In genomic region chr17:5281814-5282638, GRCh38 we compare ENCODE assay signal across 8 cellular contexts. TPM values are rescaled to one million over a fixed set of nuclear protein-coding genes. Genes with fewer than 3 reads are reported as not detected.
DNase-seq lines count a peak whose midpoint lies in the region; ATAC-seq and TF ChIP-seq lines count a peak whose summit lies in the region.

RABEP1 (plus strand) TSS chr17:5282284; CDS start chr17:5282487, 203 bp downstream.

- H3K4me1 ChIP-seq in parathyroid adenoma (peaks cover 3% of the 10 kb centered on the region), thyroid gland (peaks cover 12 to 14% of the 10 kb centered on the region in 2 donors)

- peaks cover 19% of the 10 kb centered on the region for H3K79me2 ChIP-seq in parathyroid adenoma

- TF ChIP-seq POLR2A in thyroid gland (IDR thresholded peaks at IDR 0.05), result peak in 1 of 2 donors; percentile 89

- intact Hi-C loops in Right ventricle myocardium superior (cut with DNase I) (no loop called here), thyroid gland (cut with DNase I) (loop anchor here (10.0 kb wide), 1 partner anchor 153 kb away; the partner anchor contains the start of gene C1QBP)

- H3K9ac ChIP-seq in parathyroid adenoma, result no peak within 1 kb of the TSS

- H2AFZ ChIP-seq in parathyroid adenoma, result peak within 1 kb of the TSS; percentile 85

- DNase-seq in ELF-1 (ENCODE audit: low read depth, low spot score) (peak; percentile 79), HCEC 1CT (peak; percentile 81), NCI-H1105 treated with DMSO at 0.1 percent for 48 hours (lab: John Stamatoyannopoulos, UW) (peak; percentile 84), SW480 (ENCODE audit: low spot score) (peak; percentile 86), Right ventricle myocardium superior (peak; percentile 94), thyroid gland (peak; percentile 87 to 93)
- peak; percentile 81 for DNase-seq in activated naive CD8-positive, alpha-beta T cell treated with anti-CD3 and anti-CD28 coated beads, Interleukin-2, amount 50 U/mL, for 16 hours (ENCODE audit: low read depth, low spot score)

- peak; percentile 98 for ATAC-seq in Right ventricle myocardium superior (ENCODE audit: poor library complexity)

- 2 to 3% methylated on average over 15 to 34 of the region's 97 CpGs for WGBS in thyroid gland, 2 donors

- H3K4me2 ChIP-seq in parathyroid adenoma (ENCODE audit: low read length), result peak within 1 kb of the TSS; percentile 90

- TF ChIP-seq CTCF in parathyroid adenoma (IDR thresholded peaks at IDR 0.05) (no peak), thyroid gland (IDR thresholded peaks at IDR 0.05) (peak in 3 of 6 experiments; percentile 13 to 30 (median 22))

- no peaks in the 10 kb centered on the region for H3K27me3 ChIP-seq in parathyroid adenoma (ENCODE audit: control insufficient read depth, insufficient read depth, low read length)
- no peaks in the 10 kb centered on the region for H3K27me3 ChIP-seq in thyroid gland

- H3K4me3 ChIP-seq in parathyroid adenoma (ENCODE audit: low read depth, low read length) (peak within 1 kb of the TSS; percentile 62), thyroid gland (replicated peaks in 1 of 3) (peak within 1 kb of the TSS in 2 of 3 donors; percentile 82 to 87)

- H3K27ac ChIP-seq in parathyroid adenoma, result peak within 1 kb of the TSS; percentile 53
- peak within 1 kb of the TSS; percentile 45 to 75 (median 58) for H3K27ac ChIP-seq in thyroid gland

- H3K9me3 ChIP-seq in parathyroid adenoma (ENCODE audit: control insufficient read depth, low read length) (no peaks in the 10 kb centered on the region), thyroid gland (no peaks in the 10 kb centered on the region)

- no peaks in the 10 kb centered on the region for H3K36me3 ChIP-seq in parathyroid adenoma (ENCODE audit: control insufficient read depth, insufficient read depth, low read length)
- H3K36me3 ChIP-seq in thyroid gland, result no peaks in the 10 kb centered on the region

RNA-seq across cellular contexts. Expression of gene RABEP1, which starts in this region (rescaled TPM):
- 51.7 TPM for total RNA-seq in Right ventricle myocardium superior
- total RNA-seq in thyroid gland, result 10 to 100 TPM; 36.0 to 57.7 (median 40.9) TPM

Comparison
In these comparisons a context has a peak if more than half of its experiments do, and no peak if none do; other contexts are left out.
1. Peak in every context shown above with its lines: DNase-seq, ATAC-seq, H3K4me3 ChIP-seq and H3K27ac ChIP-seq.